1 cellular context compared by ENCODE assay signal in the genomic region with DNA sequence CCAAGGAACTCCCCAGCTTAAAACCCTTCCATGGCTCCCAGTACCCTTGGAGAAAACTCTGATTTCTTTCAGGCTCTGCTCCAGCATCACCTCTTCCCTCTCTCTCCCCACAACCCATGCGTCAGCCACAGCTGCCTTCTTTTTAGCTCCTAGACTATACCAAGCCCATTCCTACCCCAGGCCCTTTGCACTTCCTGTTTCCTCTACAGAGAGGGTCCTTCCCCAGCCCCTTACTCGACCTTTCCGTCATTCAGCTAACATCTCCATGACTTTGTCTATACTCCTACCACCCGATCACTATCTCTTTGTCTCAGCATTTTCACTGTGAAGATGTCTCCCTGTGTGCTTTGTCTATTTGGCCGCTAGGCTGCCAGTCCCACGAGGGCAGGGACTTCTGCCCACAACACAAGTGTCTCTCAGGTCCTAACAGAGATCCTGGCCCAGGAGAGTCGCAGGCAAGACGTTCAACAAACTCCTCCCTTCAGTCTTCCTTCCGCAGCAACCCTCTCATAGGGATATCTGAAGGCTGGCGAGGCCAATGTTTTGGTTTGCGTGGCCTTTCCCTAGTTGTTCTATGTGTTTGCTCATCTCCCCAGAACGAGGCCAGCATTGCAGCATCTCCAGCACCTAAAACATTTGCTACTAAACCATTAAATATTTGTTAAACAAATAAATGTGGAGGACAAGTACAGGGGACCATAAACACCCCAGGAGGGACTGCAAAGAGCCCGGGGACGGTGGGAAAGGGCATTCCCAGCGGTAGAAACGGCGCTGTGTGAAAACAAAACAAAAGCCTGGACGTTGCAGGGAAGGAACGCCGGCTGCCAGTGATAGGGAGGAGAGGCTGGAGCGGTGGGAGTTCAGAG.
TF ChIP-seq lines count a peak whose summit lies in the region.

No MANE protein-coding gene starts in this region.

TF ChIP-seq in GM23338, 12 proteins besides CTCF, POLR2A, EP300 and RAD21:
- TF ChIP-seq, protein P1, sequence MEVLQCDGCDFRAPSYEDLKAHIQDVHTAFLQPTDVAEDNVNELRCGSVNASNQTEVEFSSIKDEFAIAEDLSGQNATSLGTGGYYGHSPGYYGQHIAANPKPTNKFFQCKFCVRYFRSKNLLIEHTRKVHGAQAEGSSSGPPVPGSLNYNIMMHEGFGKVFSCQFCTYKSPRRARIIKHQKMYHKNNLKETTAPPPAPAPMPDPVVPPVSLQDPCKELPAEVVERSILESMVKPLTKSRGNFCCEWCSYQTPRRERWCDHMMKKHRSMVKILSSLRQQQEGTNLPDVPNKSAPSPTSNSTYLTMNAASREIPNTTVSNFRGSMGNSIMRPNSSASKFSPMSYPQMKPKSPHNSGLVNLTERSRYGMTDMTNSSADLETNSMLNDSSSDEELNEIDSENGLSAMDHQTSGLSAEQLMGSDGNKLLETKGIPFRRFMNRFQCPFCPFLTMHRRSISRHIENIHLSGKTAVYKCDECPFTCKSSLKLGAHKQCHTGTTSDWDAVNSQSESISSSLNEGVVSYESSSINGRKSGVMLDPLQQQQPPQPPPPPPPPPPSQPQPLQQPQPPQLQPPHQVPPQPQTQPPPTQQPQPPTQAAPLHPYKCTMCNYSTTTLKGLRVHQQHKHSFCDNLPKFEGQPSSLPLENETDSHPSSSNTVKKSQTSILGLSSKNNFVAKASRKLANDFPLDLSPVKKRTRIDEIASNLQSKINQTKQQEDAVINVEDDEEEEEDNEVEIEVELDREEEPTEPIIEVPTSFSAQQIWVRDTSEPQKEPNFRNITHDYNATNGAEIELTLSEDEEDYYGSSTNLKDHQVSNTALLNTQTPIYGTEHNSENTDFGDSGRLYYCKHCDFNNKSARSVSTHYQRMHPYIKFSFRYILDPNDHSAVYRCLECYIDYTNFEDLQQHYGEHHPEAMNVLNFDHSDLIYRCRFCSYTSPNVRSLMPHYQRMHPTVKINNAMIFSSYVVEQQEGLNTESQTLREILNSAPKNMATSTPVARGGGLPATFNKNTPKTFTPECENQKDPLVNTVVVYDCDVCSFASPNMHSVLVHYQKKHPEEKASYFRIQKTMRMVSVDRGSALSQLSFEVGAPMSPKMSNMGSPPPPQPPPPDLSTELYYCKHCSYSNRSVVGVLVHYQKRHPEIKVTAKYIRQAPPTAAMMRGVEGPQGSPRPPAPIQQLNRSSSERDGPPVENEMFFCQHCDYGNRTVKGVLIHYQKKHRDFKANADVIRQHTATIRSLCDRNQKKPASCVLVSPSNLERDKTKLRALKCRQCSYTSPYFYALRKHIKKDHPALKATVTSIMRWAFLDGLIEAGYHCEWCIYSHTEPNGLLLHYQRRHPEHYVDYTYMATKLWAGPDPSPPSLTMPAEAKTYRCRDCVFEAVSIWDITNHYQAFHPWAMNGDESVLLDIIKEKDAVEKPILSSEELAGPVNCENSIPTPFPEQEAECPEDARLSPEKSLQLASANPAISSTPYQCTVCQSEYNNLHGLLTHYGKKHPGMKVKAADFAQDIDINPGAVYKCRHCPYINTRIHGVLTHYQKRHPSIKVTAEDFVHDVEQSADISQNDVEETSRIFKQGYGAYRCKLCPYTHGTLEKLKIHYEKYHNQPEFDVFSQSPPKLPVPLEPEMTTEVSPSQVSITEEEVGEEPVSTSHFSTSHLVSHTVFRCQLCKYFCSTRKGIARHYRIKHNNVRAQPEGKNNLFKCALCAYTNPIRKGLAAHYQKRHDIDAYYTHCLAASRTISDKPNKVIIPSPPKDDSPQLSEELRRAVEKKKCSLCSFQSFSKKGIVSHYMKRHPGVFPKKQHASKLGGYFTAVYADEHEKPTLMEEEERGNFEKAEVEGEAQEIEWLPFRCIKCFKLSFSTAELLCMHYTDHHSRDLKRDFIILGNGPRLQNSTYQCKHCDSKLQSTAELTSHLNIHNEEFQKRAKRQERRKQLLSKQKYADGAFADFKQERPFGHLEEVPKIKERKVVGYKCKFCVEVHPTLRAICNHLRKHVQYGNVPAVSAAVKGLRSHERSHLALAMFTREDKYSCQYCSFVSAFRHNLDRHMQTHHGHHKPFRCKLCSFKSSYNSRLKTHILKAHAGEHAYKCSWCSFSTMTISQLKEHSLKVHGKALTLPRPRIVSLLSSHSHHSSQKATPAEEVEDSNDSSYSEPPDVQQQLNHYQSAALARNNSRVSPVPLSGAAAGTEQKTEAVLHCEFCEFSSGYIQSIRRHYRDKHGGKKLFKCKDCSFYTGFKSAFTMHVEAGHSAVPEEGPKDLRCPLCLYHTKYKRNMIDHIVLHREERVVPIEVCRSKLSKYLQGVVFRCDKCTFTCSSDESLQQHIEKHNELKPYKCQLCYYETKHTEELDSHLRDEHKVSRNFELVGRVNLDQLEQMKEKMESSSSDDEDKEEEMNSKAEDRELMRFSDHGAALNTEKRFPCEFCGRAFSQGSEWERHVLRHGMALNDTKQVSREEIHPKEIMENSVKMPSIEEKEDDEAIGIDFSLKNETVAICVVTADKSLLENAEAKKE (CRISPR knock-in tag; IDR thresholded peaks at IDR 0.05): no peak
- TF ChIP-seq ZNF331 (CRISPR knock-in tag; IDR thresholded peaks at IDR 0.05; ENCODE audit: low read depth): no peak
- no peak for TF ChIP-seq NANOG (IDR thresholded peaks at IDR 0.05; ENCODE audit: borderline replicate concordance)
- no peak for TF ChIP-seq POLR2AphosphoS5 (IDR thresholded peaks at IDR 0.05; ENCODE audit: low read depth)
- TF ChIP-seq, protein P2, sequence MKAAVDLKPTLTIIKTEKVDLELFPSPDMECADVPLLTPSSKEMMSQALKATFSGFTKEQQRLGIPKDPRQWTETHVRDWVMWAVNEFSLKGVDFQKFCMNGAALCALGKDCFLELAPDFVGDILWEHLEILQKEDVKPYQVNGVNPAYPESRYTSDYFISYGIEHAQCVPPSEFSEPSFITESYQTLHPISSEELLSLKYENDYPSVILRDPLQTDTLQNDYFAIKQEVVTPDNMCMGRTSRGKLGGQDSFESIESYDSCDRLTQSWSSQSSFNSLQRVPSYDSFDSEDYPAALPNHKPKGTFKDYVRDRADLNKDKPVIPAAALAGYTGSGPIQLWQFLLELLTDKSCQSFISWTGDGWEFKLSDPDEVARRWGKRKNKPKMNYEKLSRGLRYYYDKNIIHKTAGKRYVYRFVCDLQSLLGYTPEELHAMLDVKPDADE (IDR thresholded peaks at IDR 0.05): no peak
- no peak for TF ChIP-seq EZH2 (IDR thresholded peaks at IDR 0.05; ENCODE audit: low read depth, unreplicated experiment)
- no peak for TF ChIP-seq CREB1 (CRISPR knock-in tag; IDR thresholded peaks at IDR 0.05; ENCODE audit: low read depth)
- TF ChIP-seq, protein P3, sequence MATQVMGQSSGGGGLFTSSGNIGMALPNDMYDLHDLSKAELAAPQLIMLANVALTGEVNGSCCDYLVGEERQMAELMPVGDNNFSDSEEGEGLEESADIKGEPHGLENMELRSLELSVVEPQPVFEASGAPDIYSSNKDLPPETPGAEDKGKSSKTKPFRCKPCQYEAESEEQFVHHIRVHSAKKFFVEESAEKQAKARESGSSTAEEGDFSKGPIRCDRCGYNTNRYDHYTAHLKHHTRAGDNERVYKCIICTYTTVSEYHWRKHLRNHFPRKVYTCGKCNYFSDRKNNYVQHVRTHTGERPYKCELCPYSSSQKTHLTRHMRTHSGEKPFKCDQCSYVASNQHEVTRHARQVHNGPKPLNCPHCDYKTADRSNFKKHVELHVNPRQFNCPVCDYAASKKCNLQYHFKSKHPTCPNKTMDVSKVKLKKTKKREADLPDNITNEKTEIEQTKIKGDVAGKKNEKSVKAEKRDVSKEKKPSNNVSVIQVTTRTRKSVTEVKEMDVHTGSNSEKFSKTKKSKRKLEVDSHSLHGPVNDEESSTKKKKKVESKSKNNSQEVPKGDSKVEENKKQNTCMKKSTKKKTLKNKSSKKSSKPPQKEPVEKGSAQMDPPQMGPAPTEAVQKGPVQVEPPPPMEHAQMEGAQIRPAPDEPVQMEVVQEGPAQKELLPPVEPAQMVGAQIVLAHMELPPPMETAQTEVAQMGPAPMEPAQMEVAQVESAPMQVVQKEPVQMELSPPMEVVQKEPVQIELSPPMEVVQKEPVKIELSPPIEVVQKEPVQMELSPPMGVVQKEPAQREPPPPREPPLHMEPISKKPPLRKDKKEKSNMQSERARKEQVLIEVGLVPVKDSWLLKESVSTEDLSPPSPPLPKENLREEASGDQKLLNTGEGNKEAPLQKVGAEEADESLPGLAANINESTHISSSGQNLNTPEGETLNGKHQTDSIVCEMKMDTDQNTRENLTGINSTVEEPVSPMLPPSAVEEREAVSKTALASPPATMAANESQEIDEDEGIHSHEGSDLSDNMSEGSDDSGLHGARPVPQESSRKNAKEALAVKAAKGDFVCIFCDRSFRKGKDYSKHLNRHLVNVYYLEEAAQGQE (IDR thresholded peaks at IDR 0.05; ENCODE audit: unreplicated experiment): no peak
- TF ChIP-seq EZH2phosphoT487 (IDR thresholded peaks at IDR 0.05; ENCODE audit: unreplicated experiment): no peak
- TF ChIP-seq ZNF114 (CRISPR knock-in tag; IDR thresholded peaks at IDR 0.05): no peak
- no peak for TF ChIP-seq STAT1 (IDR thresholded peaks at IDR 0.05; ENCODE audit: unreplicated experiment)
- no peak for TF ChIP-seq JUNB (IDR thresholded peaks at IDR 0.05; ENCODE audit: unreplicated experiment)
